Comparison of ENCODE assay signal across 8 cellular contexts in the genomic region with DNA sequence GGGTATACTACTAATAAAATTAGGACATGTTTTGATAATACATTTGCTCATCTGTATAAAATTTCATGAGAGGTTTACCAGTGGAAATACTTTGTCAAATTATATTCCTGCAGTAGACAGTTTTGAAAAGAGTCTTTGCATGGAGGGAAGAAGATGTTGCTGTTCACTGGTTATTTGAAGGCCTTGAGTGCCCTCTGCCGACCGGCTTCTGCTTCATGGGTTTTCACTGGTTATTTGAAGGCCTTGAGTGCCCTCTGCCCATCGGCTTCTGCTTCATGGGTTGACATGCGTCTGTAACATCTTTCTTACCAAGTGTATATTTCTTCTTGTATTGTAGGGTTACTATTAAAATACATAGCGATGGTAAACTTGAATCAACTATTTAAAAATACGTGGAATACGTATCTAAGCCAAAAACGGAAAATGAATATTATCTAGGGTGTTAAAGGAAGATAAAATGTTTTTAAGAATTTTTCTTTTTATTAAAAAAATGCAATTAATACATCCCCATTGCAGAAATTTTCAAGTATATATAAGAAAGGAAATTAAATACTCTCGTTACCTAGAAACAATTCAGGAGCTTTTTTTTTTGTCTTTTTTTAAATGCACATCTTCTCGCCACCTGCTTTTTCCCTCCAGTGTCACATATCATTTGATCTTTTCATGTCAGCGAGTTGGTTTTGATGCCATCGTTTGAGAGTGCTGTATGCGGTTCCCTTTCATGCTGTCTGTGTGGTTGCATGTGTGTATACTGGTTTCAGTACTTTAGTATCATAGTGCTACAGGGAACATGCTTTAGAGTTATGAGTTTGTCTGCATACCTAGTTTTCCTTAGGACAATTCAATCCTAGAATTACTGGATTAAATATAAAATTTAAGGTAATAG.
DNase-seq lines count a peak whose midpoint lies in the region; ATAC-seq and FAIRE-seq lines count a peak whose summit lies in the region.

No MANE protein-coding gene starts in this region.

- H3K18ac ChIP-seq in trophoblast cell (ENCODE audit: low read length), result no peak overlapping the region

- no peak overlapping the region for H2BK120ac ChIP-seq in trophoblast cell (ENCODE audit: insufficient read depth, low read length, poor library complexity)

- no peaks in the 10 kb centered on the region for H3K27me3 ChIP-seq in trophoblast cell (ENCODE audit: insufficient read depth, low read length)

- no peak overlapping the region for H2AFZ ChIP-seq in trophoblast cell (ENCODE audit: insufficient read depth, low read length, poor library complexity)

- no peaks in the 10 kb centered on the region for H3K79me1 ChIP-seq in trophoblast cell (ENCODE audit: low read length)

- no peaks in the 10 kb centered on the region for H3K79me2 ChIP-seq in trophoblast cell (ENCODE audit: control insufficient read depth, insufficient read depth, low read length, poor library complexity)

- no peak overlapping the region for H2AK5ac ChIP-seq in trophoblast cell (ENCODE audit: low read length)

- H2BK5ac ChIP-seq in trophoblast cell (ENCODE audit: low read depth, low read length, poor library complexity), result no peak overlapping the region

- peak; percentile 36 for ATAC-seq in HG03571 (IDR thresholded peaks at IDR 0.05; ENCODE audit: unreplicated experiment)

- no CpG with 5 or more reads among the region's 13 CpGs for WGBS in trophoblast cell (ENCODE audit: extremely low coverage, insufficient coverage, insufficient read length)

- no peak overlapping the region for H3K4me2 ChIP-seq in trophoblast cell (ENCODE audit: low read length)

- no peak overlapping the region for H4K12ac ChIP-seq in trophoblast cell (ENCODE audit: low read depth, low read length)

- no peak overlapping the region for H3K4me3 ChIP-seq in trophoblast cell (ENCODE audit: low read depth, low read length)

- H3K9me3 ChIP-seq in trophoblast cell (ENCODE audit: insufficient read depth, low read depth, low read length), result no peaks in the 10 kb centered on the region

- no peak overlapping the region for H4K91ac ChIP-seq in trophoblast cell (ENCODE audit: low read depth, low read length)

- H3K23ac ChIP-seq in trophoblast cell (ENCODE audit: low read length), result no peak overlapping the region

- H3K4me1 ChIP-seq in trophoblast cell (ENCODE audit: control insufficient read depth in 1 of 2, insufficient read depth in 2 of 2, low read length in 2 of 2), result no peaks in the 10 kb centered on the region

- H3K14ac ChIP-seq in trophoblast cell (ENCODE audit: low read length), result no peak overlapping the region

- no peak overlapping the region for H3K4ac ChIP-seq in trophoblast cell (ENCODE audit: low read depth, low read length)

- no peak overlapping the region for H2BK12ac ChIP-seq in trophoblast cell (ENCODE audit: low read length)

- no peak overlapping the region for H3K9ac ChIP-seq in trophoblast cell (ENCODE audit: low read length)

- no peak overlapping the region for H3K27ac ChIP-seq in trophoblast cell (ENCODE audit: low read depth, low read length)

- H3K36me3 ChIP-seq in trophoblast cell (ENCODE audit: control insufficient read depth in 1 of 2, insufficient read depth in 2 of 2, low read length in 2 of 2), result peaks cover 19 to 24% of the 10 kb centered on the region in 2 experiments

- H4K8ac ChIP-seq in trophoblast cell (ENCODE audit: low read depth, low read length), result no peak overlapping the region

- FAIRE-seq in frontal cortex (lab: Jason Lieb, UNC) (peak; percentile 87), urothelium cell line (lab: Jason Lieb, UNC) (no peak)

- DNase-seq in SIG-M5 treated with dmso at 0.1 percent for 504 hours (lab: John Stamatoyannopoulos, UW; ENCODE audit: unreplicated experiment) (peak; percentile 63), SIG-M5 (lab: John Stamatoyannopoulos, UW) (no peak), RKO (ENCODE audit: low spot score) (peak; percentile 86), frontal cortex (ENCODE audit: low spot score in 2 of 2) (peak; percentile 37 to 44), trophoblast cell (peak; percentile 59 to 82), urothelium cell line (ENCODE audit: low spot score) (peak; percentile 3)
- DNase-seq in activated gamma-delta T cell treated with anti-CD3 and anti-CD28 coated beads, Interleukin-2, amount 50 U/mL, for 16 hours (ENCODE audit: low read depth), result peak; percentile 36
